Comparison of ENCODE assay signal across 21 cellular contexts in genomic region chr5:148990817-148991216, GRCh38.
"Had no signal": no experiment of that assay in that cellular context is flagged by ENCODE, and none has a peak within 500 bp of the region (broad histone marks: within the 10 kb centered on the region; RNA-seq: fewer than 3 reads in every experiment).

No MANE protein-coding gene starts in this region.

- H3K9me3 ChIP-seq: esophagus squamous epithelium, gastroesophageal sphincter, heart left ventricle, left lung, lower lobe of right lung had no signal

- H3K4me3 ChIP-seq: coronary artery, dorsolateral prefrontal cortex, esophagus squamous epithelium, gastroesophageal sphincter, heart left ventricle, hepatocyte, left lung, lower lobe of right lung had no signal

- H3K79me2 ChIP-seq: hepatocyte had no signal

- ATAC-seq: gastroesophageal sphincter; heart left ventricle; left cardiac atrium; left lung; left ventricle myocardium superior; lower lobe of right lung; naive thymus-derived CD4-positive, alpha-beta T cell had no signal

- DNase-seq: dermis blood vessel endothelial cell; dorsolateral prefrontal cortex; effector CD4-positive, alpha-beta T cell; effector memory CD4-positive, alpha-beta T cell; erythroblast; esophagus squamous epithelium; foreskin fibroblast; heart left ventricle; hypothalamus; immature natural killer cell; islet precursor cell; left cardiac atrium; left lung; left ventricle myocardium superior; lower lobe of right lung; mesendoderm; midbrain; naive thymus-derived CD4-positive, alpha-beta T cell had no signal

- H3K4me2 ChIP-seq: hepatocyte had no signal

- H3K27me3 ChIP-seq: esophagus squamous epithelium, gastroesophageal sphincter, heart left ventricle, hepatocyte, left lung had no signal

- H2AFZ ChIP-seq: hepatocyte had no signal

- H3K36me3 ChIP-seq: esophagus squamous epithelium, gastroesophageal sphincter, heart left ventricle, left lung, lower lobe of right lung had no signal

- H3K27ac ChIP-seq: coronary artery, dorsolateral prefrontal cortex, gastroesophageal sphincter, heart left ventricle, hepatocyte, left lung, lower lobe of right lung had no signal

- H3K4me1 ChIP-seq: heart left ventricle, left lung, lower lobe of right lung had no signal
